Comparison of ENCODE assay signal across 1 cellular context in the genomic region with DNA sequence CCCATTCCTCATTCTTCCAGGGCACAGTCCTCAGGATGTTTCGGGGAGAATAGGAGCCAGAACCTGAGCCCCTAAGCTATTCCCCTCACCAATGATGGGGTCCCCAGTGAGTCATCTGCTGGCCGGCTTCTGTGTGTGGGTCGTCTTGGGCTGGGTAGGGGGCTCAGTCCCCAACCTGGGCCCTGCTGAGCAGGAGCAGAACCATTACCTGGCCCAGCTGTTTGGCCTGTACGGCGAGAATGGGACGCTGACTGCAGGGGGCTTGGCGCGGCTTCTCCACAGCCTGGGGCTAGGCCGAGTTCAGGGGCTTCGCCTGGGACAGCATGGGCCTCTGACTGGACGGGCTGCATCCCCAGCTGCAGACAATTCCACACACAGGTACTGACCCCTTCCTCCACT.
TF ChIP-seq lines count a peak whose summit lies in the region.

No MANE protein-coding gene starts in this region.

TF ChIP-seq in HepG2, 621 proteins besides CTCF, POLR2A, EP300 and RAD21 (continues in another document):
- no peak for TF ChIP-seq MIER2 (CRISPR knock-in tag; IDR thresholded peaks at IDR 0.05)
- TF ChIP-seq KDM2A (CRISPR knock-in tag; IDR thresholded peaks at IDR 0.05; ENCODE audit: borderline replicate concordance, low read depth) = no peak
- TF ChIP-seq SRSF1 (optimal IDR thresholded peaks at IDR 0.05; ENCODE audit: low read depth, low read length) = no peak
- TF ChIP-seq ZFP1 (CRISPR knock-in tag; IDR thresholded peaks at IDR 0.05) = no peak
- TF ChIP-seq ZNF709 (CRISPR knock-in tag; IDR thresholded peaks at IDR 0.05) = 0 out of 2 replicates have a peak, but pooled peaks have one; percentile 26
- no peak for TF ChIP-seq PHB2 (IDR thresholded peaks at IDR 0.05; ENCODE audit: partially characterized antibody)
- TF ChIP-seq ZSCAN21 (CRISPR knock-in tag; IDR thresholded peaks at IDR 0.05; ENCODE audit: borderline replicate concordance) = 0 out of 2 replicates have a peak, but pooled peaks have one; percentile 54
- TF ChIP-seq, protein P1, sequence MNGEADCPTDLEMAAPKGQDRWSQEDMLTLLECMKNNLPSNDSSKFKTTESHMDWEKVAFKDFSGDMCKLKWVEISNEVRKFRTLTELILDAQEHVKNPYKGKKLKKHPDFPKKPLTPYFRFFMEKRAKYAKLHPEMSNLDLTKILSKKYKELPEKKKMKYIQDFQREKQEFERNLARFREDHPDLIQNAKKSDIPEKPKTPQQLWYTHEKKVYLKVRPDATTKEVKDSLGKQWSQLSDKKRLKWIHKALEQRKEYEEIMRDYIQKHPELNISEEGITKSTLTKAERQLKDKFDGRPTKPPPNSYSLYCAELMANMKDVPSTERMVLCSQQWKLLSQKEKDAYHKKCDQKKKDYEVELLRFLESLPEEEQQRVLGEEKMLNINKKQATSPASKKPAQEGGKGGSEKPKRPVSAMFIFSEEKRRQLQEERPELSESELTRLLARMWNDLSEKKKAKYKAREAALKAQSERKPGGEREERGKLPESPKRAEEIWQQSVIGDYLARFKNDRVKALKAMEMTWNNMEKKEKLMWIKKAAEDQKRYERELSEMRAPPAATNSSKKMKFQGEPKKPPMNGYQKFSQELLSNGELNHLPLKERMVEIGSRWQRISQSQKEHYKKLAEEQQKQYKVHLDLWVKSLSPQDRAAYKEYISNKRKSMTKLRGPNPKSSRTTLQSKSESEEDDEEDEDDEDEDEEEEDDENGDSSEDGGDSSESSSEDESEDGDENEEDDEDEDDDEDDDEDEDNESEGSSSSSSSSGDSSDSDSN (CRISPR knock-in tag; IDR thresholded peaks at IDR 0.05) = 0 out of 2 replicates have a peak, but pooled peaks have one; percentile 38
- TF ChIP-seq ZKSCAN5 (CRISPR knock-in tag; IDR thresholded peaks at IDR 0.05) = no peak
- no peak for TF ChIP-seq ZNF282 (IDR thresholded peaks at IDR 0.05; ENCODE audit: partially characterized antibody)
- TF ChIP-seq ZFY (CRISPR knock-in tag; IDR thresholded peaks at IDR 0.05) = no peak
- 0 out of 2 replicates have a peak, but pooled peaks have one; percentile 28 for TF ChIP-seq ZNF446 (CRISPR knock-in tag; IDR thresholded peaks at IDR 0.05)
- TF ChIP-seq ZNF839 (CRISPR knock-in tag; IDR thresholded peaks at IDR 0.05; ENCODE audit: borderline replicate concordance) = 0 out of 2 replicates have a peak, but pooled peaks have one; percentile 6
- TF ChIP-seq, protein P2, sequence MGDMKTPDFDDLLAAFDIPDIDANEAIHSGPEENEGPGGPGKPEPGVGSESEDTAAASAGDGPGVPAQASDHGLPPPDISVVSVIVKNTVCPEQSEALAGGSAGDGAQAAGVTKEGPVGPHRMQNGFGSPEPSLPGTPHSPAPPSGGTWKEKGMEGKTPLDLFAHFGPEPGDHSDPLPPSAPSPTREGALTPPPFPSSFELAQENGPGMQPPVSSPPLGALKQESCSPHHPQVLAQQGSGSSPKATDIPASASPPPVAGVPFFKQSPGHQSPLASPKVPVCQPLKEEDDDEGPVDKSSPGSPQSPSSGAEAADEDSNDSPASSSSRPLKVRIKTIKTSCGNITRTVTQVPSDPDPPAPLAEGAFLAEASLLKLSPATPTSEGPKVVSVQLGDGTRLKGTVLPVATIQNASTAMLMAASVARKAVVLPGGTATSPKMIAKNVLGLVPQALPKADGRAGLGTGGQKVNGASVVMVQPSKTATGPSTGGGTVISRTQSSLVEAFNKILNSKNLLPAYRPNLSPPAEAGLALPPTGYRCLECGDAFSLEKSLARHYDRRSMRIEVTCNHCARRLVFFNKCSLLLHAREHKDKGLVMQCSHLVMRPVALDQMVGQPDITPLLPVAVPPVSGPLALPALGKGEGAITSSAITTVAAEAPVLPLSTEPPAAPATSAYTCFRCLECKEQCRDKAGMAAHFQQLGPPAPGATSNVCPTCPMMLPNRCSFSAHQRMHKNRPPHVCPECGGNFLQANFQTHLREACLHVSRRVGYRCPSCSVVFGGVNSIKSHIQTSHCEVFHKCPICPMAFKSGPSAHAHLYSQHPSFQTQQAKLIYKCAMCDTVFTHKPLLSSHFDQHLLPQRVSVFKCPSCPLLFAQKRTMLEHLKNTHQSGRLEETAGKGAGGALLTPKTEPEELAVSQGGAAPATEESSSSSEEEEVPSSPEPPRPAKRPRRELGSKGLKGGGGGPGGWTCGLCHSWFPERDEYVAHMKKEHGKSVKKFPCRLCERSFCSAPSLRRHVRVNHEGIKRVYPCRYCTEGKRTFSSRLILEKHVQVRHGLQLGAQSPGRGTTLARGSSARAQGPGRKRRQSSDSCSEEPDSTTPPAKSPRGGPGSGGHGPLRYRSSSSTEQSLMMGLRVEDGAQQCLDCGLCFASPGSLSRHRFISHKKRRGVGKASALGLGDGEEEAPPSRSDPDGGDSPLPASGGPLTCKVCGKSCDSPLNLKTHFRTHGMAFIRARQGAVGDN (CRISPR knock-in tag; IDR thresholded peaks at IDR 0.05) = peak; percentile 64
- TF ChIP-seq RNF2 (conservative IDR thresholded peaks at IDR 0.05; ENCODE audit: low read depth) = no peak
- TF ChIP-seq ZNF570 (CRISPR knock-in tag; IDR thresholded peaks at IDR 0.05; ENCODE audit: borderline replicate concordance) = no peak
- TF ChIP-seq ZNF563 (CRISPR knock-in tag; IDR thresholded peaks at IDR 0.05) = peak; percentile 56; the same call in 1 of the 2 replicates
- TF ChIP-seq, protein P3, sequence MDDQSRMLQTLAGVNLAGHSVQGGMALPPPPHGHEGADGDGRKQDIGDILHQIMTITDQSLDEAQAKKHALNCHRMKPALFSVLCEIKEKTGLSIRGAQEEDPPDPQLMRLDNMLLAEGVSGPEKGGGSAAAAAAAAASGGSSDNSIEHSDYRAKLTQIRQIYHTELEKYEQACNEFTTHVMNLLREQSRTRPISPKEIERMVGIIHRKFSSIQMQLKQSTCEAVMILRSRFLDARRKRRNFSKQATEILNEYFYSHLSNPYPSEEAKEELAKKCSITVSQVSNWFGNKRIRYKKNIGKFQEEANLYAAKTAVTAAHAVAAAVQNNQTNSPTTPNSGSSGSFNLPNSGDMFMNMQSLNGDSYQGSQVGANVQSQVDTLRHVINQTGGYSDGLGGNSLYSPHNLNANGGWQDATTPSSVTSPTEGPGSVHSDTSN (CRISPR knock-in tag; IDR thresholded peaks at IDR 0.05; ENCODE audit: borderline replicate concordance) = no peak
- TF ChIP-seq ZMAT3 (CRISPR knock-in tag; conservative IDR thresholded peaks at IDR 0.05) = 0 out of 2 replicates have a peak, but pooled peaks have one; percentile 57
- TF ChIP-seq FOXK2 (IDR thresholded peaks at IDR 0.05) = no peak
- TF ChIP-seq ZNF354B (CRISPR knock-in tag; IDR thresholded peaks at IDR 0.05) = no peak
- TF ChIP-seq HMG20B (CRISPR knock-in tag; conservative IDR thresholded peaks at IDR 0.05) = no peak
- TF ChIP-seq SATB2 (CRISPR knock-in tag; IDR thresholded peaks at IDR 0.05) = no peak
- no peak for TF ChIP-seq FOXC1 (CRISPR knock-in tag; IDR thresholded peaks at IDR 0.05; ENCODE audit: borderline replicate concordance)
- TF ChIP-seq ZSCAN30 (CRISPR knock-in tag; IDR thresholded peaks at IDR 0.05) = no peak
- TF ChIP-seq, protein P4, sequence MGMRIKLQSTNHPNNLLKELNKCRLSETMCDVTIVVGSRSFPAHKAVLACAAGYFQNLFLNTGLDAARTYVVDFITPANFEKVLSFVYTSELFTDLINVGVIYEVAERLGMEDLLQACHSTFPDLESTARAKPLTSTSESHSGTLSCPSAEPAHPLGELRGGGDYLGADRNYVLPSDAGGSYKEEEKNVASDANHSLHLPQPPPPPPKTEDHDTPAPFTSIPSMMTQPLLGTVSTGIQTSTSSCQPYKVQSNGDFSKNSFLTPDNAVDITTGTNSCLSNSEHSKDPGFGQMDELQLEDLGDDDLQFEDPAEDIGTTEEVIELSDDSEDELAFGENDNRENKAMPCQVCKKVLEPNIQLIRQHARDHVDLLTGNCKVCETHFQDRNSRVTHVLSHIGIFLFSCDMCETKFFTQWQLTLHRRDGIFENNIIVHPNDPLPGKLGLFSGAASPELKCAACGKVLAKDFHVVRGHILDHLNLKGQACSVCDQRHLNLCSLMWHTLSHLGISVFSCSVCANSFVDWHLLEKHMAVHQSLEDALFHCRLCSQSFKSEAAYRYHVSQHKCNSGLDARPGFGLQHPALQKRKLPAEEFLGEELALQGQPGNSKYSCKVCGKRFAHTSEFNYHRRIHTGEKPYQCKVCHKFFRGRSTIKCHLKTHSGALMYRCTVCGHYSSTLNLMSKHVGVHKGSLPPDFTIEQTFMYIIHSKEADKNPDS (CRISPR knock-in tag; IDR thresholded peaks at IDR 0.05) = no peak
- TF ChIP-seq MEIS2 (CRISPR knock-in tag; IDR thresholded peaks at IDR 0.05) = no peak
- no peak for TF ChIP-seq NFE2 (CRISPR knock-in tag; IDR thresholded peaks at IDR 0.05)
- no peak for TF ChIP-seq STAG1 (CRISPR knock-in tag; IDR thresholded peaks at IDR 0.05)
- TF ChIP-seq ZNF12 (CRISPR knock-in tag; IDR thresholded peaks at IDR 0.05) = no peak
- no peak for TF ChIP-seq KAT7 (CRISPR knock-in tag; IDR thresholded peaks at IDR 0.05; ENCODE audit: borderline replicate concordance)
- no peak for TF ChIP-seq CHCHD3 (CRISPR knock-in tag; IDR thresholded peaks at IDR 0.05)
- TF ChIP-seq, protein P5, sequence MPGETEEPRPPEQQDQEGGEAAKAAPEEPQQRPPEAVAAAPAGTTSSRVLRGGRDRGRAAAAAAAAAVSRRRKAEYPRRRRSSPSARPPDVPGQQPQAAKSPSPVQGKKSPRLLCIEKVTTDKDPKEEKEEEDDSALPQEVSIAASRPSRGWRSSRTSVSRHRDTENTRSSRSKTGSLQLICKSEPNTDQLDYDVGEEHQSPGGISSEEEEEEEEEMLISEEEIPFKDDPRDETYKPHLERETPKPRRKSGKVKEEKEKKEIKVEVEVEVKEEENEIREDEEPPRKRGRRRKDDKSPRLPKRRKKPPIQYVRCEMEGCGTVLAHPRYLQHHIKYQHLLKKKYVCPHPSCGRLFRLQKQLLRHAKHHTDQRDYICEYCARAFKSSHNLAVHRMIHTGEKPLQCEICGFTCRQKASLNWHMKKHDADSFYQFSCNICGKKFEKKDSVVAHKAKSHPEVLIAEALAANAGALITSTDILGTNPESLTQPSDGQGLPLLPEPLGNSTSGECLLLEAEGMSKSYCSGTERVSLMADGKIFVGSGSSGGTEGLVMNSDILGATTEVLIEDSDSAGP (CRISPR knock-in tag; IDR thresholded peaks at IDR 0.05; ENCODE audit: borderline replicate concordance) = peak; percentile 42; the same call in 1 of the 2 replicates
- no peak for TF ChIP-seq ZNF432 (CRISPR knock-in tag; IDR thresholded peaks at IDR 0.05; ENCODE audit: borderline replicate concordance)
- TF ChIP-seq ZNF337 (CRISPR knock-in tag; IDR thresholded peaks at IDR 0.05; ENCODE audit: borderline replicate concordance, low read depth) = no peak
- TF ChIP-seq CBFB (CRISPR knock-in tag; IDR thresholded peaks at IDR 0.05) = no peak
- TF ChIP-seq RBFOX2 (IDR thresholded peaks at IDR 0.05; ENCODE audit: low read depth, low read length) = peak; percentile 54
- peak; percentile 75 for TF ChIP-seq AGO2 (optimal IDR thresholded peaks at IDR 0.05; ENCODE audit: low read depth, low read length)
- no peak for TF ChIP-seq ZNF230 (CRISPR knock-in tag; IDR thresholded peaks at IDR 0.05)
- TF ChIP-seq ERF (CRISPR knock-in tag; IDR thresholded peaks at IDR 0.05) = 0 out of 2 replicates have a peak, but pooled peaks have one; percentile 14
- no peak for TF ChIP-seq ZNF569 (CRISPR knock-in tag; IDR thresholded peaks at IDR 0.05; ENCODE audit: borderline replicate concordance)
- TF ChIP-seq CAMTA2 (CRISPR knock-in tag; IDR thresholded peaks at IDR 0.05; ENCODE audit: borderline replicate concordance) = no peak
- TF ChIP-seq, protein P6, sequence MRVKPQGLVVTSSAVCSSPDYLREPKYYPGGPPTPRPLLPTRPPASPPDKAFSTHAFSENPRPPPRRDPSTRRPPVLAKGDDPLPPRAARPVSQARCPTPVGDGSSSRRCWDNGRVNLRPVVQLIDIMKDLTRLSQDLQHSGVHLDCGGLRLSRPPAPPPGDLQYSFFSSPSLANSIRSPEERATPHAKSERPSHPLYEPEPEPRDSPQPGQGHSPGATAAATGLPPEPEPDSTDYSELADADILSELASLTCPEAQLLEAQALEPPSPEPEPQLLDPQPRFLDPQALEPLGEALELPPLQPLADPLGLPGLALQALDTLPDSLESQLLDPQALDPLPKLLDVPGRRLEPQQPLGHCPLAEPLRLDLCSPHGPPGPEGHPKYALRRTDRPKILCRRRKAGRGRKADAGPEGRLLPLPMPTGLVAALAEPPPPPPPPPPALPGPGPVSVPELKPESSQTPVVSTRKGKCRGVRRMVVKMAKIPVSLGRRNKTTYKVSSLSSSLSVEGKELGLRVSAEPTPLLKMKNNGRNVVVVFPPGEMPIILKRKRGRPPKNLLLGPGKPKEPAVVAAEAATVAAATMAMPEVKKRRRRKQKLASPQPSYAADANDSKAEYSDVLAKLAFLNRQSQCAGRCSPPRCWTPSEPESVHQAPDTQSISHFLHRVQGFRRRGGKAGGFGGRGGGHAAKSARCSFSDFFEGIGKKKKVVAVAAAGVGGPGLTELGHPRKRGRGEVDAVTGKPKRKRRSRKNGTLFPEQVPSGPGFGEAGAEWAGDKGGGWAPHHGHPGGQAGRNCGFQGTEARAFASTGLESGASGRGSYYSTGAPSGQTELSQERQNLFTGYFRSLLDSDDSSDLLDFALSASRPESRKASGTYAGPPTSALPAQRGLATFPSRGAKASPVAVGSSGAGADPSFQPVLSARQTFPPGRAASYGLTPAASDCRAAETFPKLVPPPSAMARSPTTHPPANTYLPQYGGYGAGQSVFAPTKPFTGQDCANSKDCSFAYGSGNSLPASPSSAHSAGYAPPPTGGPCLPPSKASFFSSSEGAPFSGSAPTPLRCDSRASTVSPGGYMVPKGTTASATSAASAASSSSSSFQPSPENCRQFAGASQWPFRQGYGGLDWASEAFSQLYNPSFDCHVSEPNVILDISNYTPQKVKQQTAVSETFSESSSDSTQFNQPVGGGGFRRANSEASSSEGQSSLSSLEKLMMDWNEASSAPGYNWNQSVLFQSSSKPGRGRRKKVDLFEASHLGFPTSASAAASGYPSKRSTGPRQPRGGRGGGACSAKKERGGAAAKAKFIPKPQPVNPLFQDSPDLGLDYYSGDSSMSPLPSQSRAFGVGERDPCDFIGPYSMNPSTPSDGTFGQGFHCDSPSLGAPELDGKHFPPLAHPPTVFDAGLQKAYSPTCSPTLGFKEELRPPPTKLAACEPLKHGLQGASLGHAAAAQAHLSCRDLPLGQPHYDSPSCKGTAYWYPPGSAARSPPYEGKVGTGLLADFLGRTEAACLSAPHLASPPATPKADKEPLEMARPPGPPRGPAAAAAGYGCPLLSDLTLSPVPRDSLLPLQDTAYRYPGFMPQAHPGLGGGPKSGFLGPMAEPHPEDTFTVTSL (CRISPR knock-in tag; IDR thresholded peaks at IDR 0.05; ENCODE audit: borderline replicate concordance) = no peak
